1 cellular context compared by ENCODE assay signal in genomic region chr12:25317553-25317952, GRCh38.
TF ChIP-seq lines count a peak whose summit lies in the region.

No MANE protein-coding gene starts in this region.

TF ChIP-seq in WTC11, 78 proteins besides CTCF, POLR2A, EP300 and RAD21 (continued from another document):
- TF ChIP-seq, protein P1, sequence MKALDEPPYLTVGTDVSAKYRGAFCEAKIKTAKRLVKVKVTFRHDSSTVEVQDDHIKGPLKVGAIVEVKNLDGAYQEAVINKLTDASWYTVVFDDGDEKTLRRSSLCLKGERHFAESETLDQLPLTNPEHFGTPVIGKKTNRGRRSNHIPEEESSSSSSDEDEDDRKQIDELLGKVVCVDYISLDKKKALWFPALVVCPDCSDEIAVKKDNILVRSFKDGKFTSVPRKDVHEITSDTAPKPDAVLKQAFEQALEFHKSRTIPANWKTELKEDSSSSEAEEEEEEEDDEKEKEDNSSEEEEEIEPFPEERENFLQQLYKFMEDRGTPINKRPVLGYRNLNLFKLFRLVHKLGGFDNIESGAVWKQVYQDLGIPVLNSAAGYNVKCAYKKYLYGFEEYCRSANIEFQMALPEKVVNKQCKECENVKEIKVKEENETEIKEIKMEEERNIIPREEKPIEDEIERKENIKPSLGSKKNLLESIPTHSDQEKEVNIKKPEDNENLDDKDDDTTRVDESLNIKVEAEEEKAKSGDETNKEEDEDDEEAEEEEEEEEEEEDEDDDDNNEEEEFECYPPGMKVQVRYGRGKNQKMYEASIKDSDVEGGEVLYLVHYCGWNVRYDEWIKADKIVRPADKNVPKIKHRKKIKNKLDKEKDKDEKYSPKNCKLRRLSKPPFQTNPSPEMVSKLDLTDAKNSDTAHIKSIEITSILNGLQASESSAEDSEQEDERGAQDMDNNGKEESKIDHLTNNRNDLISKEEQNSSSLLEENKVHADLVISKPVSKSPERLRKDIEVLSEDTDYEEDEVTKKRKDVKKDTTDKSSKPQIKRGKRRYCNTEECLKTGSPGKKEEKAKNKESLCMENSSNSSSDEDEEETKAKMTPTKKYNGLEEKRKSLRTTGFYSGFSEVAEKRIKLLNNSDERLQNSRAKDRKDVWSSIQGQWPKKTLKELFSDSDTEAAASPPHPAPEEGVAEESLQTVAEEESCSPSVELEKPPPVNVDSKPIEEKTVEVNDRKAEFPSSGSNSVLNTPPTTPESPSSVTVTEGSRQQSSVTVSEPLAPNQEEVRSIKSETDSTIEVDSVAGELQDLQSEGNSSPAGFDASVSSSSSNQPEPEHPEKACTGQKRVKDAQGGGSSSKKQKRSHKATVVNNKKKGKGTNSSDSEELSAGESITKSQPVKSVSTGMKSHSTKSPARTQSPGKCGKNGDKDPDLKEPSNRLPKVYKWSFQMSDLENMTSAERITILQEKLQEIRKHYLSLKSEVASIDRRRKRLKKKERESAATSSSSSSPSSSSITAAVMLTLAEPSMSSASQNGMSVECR (CRISPR knock-in tag; IDR thresholded peaks at IDR 0.05; ENCODE audit: borderline replicate concordance) = no peak
- TF ChIP-seq SMAD4 (CRISPR knock-in tag; IDR thresholded peaks at IDR 0.05) = no peak
- no peak for TF ChIP-seq E2F5 (CRISPR knock-in tag; IDR thresholded peaks at IDR 0.05)
- TF ChIP-seq, protein P2, sequence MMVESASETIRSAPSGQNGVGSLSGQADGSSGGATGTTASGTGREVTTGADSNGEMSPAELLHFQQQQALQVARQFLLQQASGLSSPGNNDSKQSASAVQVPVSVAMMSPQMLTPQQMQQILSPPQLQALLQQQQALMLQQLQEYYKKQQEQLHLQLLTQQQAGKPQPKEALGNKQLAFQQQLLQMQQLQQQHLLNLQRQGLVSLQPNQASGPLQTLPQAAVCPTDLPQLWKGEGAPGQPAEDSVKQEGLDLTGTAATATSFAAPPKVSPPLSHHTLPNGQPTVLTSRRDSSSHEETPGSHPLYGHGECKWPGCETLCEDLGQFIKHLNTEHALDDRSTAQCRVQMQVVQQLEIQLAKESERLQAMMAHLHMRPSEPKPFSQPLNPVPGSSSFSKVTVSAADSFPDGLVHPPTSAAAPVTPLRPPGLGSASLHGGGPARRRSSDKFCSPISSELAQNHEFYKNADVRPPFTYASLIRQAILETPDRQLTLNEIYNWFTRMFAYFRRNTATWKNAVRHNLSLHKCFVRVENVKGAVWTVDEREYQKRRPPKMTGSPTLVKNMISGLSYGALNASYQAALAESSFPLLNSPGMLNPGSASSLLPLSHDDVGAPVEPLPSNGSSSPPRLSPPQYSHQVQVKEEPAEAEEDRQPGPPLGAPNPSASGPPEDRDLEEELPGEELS (CRISPR knock-in tag; IDR thresholded peaks at IDR 0.05) = no peak
- no peak for TF ChIP-seq NFATC4 (CRISPR knock-in tag; IDR thresholded peaks at IDR 0.05)
- TF ChIP-seq NR3C1 (CRISPR knock-in tag; conservative IDR thresholded peaks at IDR 0.05; ENCODE audit: low read depth) = no peak
- TF ChIP-seq ZNF219 (CRISPR knock-in tag; IDR thresholded peaks at IDR 0.05; ENCODE audit: borderline replicate concordance) = no peak
- TF ChIP-seq, protein P3, sequence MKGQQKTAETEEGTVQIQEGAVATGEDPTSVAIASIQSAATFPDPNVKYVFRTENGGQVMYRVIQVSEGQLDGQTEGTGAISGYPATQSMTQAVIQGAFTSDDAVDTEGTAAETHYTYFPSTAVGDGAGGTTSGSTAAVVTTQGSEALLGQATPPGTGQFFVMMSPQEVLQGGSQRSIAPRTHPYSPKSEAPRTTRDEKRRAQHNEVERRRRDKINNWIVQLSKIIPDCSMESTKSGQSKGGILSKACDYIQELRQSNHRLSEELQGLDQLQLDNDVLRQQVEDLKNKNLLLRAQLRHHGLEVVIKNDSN (CRISPR knock-in tag; IDR thresholded peaks at IDR 0.05) = no peak
- TF ChIP-seq ZNF671 (CRISPR knock-in tag; IDR thresholded peaks at IDR 0.05) = no peak
- no peak for TF ChIP-seq ZNF281 (CRISPR knock-in tag; IDR thresholded peaks at IDR 0.05)
- TF ChIP-seq, protein P4, sequence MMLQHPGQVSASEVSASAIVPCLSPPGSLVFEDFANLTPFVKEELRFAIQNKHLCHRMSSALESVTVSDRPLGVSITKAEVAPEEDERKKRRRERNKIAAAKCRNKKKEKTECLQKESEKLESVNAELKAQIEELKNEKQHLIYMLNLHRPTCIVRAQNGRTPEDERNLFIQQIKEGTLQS (CRISPR knock-in tag; conservative IDR thresholded peaks at IDR 0.05) = no peak
